Comparison of ENCODE assay signal across 26 cellular contexts in genomic region chr2:75356857-75357256, GRCh38.
"Had no signal": no experiment of that assay in that cellular context is flagged by ENCODE, and none has a peak within 500 bp of the region (broad histone marks: within the 10 kb centered on the region; RNA-seq: fewer than 3 reads in every experiment).

No MANE protein-coding gene starts in this region.

- H3K9me3 ChIP-seq: ascending aorta, body of pancreas, MG63 had no signal

- H3K4me1 ChIP-seq: ascending aorta, body of pancreas had no signal

- DNase-seq: activated B cell treated with CpG ODN at 0.5 μM for 24 hours; activated CD4-positive, alpha-beta T cell treated with anti-CD3 and anti-CD28 coated beads for 1 hour; activated CD4-positive, alpha-beta T cell treated with anti-CD3 and anti-CD28 coated beads, Interleukin-2, amount 10 ng/mL, durations not matched to agents 24 days and 14 days; activated CD4-positive, alpha-beta T cell treated with anti-CD3 and anti-CD28 coated beads, Interleukin-2, amount 50 U/mL, for 48 hours; activated CD8-positive, alpha-beta memory T cell treated with anti-CD3 and anti-CD28 coated beads, Interleukin-2, amount 10 ng/mL, durations not matched to agents 7 days and 5 days; activated effector memory CD4-positive, alpha-beta T cell treated with Interleukin-2 at 50 U/mL for 16 hours; activated naive CD4-positive, alpha-beta T cell; activated T-cell treated with anti-CD3 and anti-CD28 coated beads, Interleukin-2, amount 50 U/mL, for 24 hours; amniotic stem cell; body of pancreas; MG63; MV-4-11; NCI-H1092 treated with DMSO at 0.1 percent for 48 hours; NCI-H1436 treated with DMSO at 0.1 percent for 48 hours; NCI-H187; NCI-H2081; NCI-H345; NCI-H510A; NK-92 treated with Interleukin-12 subunit alpha and Interleukin-12 subunit beta, amount 100 ng/mL, for 24 hours; OCI-M1; RPMI8226; T-cell; T-helper 2 cell; T1000 had no signal

- H3K4me3 ChIP-seq: ascending aorta, body of pancreas, MG63, SK-N-MC had no signal

- H3K27me3 ChIP-seq: ascending aorta, body of pancreas, MG63 had no signal

- H3K36me3 ChIP-seq: ascending aorta, MG63 had no signal
